In genomic region chr5:80119337-80119736, GRCh38 we compare ENCODE assay signal across 21 cellular contexts.
"Had no signal": no experiment of that assay in that cellular context is flagged by ENCODE, and none has a peak within 500 bp of the region (broad histone marks: within the 10 kb centered on the region; RNA-seq: fewer than 3 reads in every experiment).

No MANE protein-coding gene starts in this region.

- ATAC-seq: gastroesophageal sphincter; left cardiac atrium; sciatic nerve; stimulated activated memory B cell treated with anti-CD40 and anti-IgM and Interleukin-4, amounts not matched to agents 10 μg/mL and 1 μg/mL and 100 μg/mL, for 72 hours; upper lobe of right lung had no signal

- H3K4me3 ChIP-seq: esophagus squamous epithelium, gastroesophageal sphincter, spleen, tibial artery, upper lobe of right lung, vagina had no signal

- H3K9me3 ChIP-seq: esophagus squamous epithelium, gastroesophageal sphincter, tibial artery, upper lobe of right lung, vagina had no signal

- DNase-seq: cortex of kidney; effector memory CD4-positive, alpha-beta T cell; esophagus squamous epithelium; foreskin fibroblast; glutamatergic neuron; immature natural killer cell; left cardiac atrium; mesendoderm; naive B cell; posterior cingulate gyrus; spleen; stimulated activated CD4-positive, alpha-beta T cell treated with anti-CD3 and anti-CD28 coated beads, Interleukin-15, amount 100 ng/mL, for 24 hours; stimulated activated CD4-positive, alpha-beta T cell treated with anti-CD3 and anti-CD28 coated beads, Interleukin-1b, Interleukin-23, amount 100 ng/mL, for 48 hours; stimulated activated CD4-positive, alpha-beta T cell treated with anti-CD3 and anti-CD28 coated beads, Interleukin-4, amount 100 ng/mL, for 24 hours; tibial artery; upper lobe of right lung had no signal

- H3K4me3 Mint-ChIP-seq: immature natural killer cell; naive B cell; stimulated activated memory B cell treated with anti-CD40 and anti-IgM and Interleukin-4, amounts not matched to agents 10 μg/mL and 1 μg/mL and 100 μg/mL, for 72 hours; stimulated activated naive CD8-positive, alpha-beta T cell treated with anti-CD3 and anti-CD28 coated beads, Interleukin-15, Interleukin-2, amounts not matched to agents 100 ng/mL and 50 ng/mL, for 24 hours had no signal

- H3K9me3 Mint-ChIP-seq: immature natural killer cell had no signal

- H3K4me1 ChIP-seq: esophagus squamous epithelium, gastroesophageal sphincter, tibial artery, upper lobe of right lung, vagina had no signal

- H3K27ac Mint-ChIP-seq: immature natural killer cell; stimulated activated memory B cell treated with anti-CD40 and anti-IgM and Interleukin-4, amounts not matched to agents 10 μg/mL and 1 μg/mL and 100 μg/mL, for 72 hours; stimulated activated naive CD8-positive, alpha-beta T cell treated with anti-CD3 and anti-CD28 coated beads, Interleukin-15, Interleukin-2, amounts not matched to agents 100 ng/mL and 50 ng/mL, for 24 hours had no signal

- H3K36me3 ChIP-seq: esophagus squamous epithelium, gastroesophageal sphincter, spleen, tibial artery, upper lobe of right lung, vagina had no signal

- H3K27me3 ChIP-seq: esophagus squamous epithelium, gastroesophageal sphincter, spleen, tibial artery, upper lobe of right lung, vagina had no signal

- H3K27ac ChIP-seq: esophagus squamous epithelium, gastroesophageal sphincter, spleen, tibial artery, upper lobe of right lung, vagina had no signal

- H3K27me3 Mint-ChIP-seq: naive B cell; stimulated activated memory B cell treated with anti-CD40 and anti-IgM and Interleukin-4, amounts not matched to agents 10 μg/mL and 1 μg/mL and 100 μg/mL, for 72 hours; stimulated activated naive CD8-positive, alpha-beta T cell treated with anti-CD3 and anti-CD28 coated beads, Interleukin-15, Interleukin-2, amounts not matched to agents 100 ng/mL and 50 ng/mL, for 24 hours had no signal
